Comparison of ENCODE assay signal across 8 cellular contexts in the genomic region with DNA sequence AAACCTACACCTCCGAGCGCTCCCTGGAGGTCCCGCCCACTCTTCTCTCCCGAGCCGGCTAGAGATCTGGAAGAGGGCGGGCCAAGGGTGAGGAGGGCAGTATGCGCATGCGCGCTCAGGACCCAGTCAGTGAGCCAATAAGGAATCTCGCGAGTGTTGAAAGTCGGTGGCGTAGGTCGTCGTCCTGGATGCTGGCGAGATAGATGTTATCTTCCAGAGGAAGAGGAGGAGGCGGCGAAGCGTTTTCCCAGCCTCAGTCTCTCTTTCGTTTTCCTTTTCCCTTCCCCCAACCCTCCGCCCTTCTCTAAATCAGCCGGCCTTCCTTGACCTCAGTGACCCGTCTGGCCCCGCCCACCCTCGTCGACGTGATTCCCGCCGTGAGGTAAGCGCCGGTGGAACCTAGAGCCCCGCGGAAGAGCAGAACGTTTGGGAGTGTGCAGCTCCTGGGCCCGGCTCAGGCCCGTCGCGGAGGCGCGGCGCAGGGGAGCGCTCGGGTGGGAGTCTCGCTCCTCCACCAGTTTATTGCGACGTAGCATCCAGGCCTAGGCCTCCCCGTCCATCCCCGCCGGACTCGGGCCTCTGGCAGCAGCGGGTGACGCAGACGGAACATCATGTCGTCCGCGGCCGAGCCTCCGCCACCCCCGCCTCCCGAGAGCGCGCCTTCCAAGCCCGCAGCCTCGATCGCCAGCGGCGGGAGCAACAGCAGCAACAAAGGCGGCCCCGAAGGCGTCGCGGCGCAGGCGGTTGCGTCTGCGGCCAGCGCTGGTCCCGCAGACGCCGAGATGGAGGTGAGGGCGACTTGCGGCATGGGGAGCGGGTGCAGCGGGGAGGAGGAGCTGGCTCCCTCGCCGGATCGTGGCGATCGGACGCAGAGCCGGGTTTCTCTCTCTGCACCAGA. TPM values are rescaled to one million over a fixed set of nuclear protein-coding genes. Genes with fewer than 3 reads are reported as not detected.
A peak's percentile ranks its signal among the peaks of the same experiment; 100 is the strongest.
DNase-seq lines count a peak whose midpoint lies in the region; ATAC-seq and TF ChIP-seq lines count a peak whose summit lies in the region.

A gene with protein sequence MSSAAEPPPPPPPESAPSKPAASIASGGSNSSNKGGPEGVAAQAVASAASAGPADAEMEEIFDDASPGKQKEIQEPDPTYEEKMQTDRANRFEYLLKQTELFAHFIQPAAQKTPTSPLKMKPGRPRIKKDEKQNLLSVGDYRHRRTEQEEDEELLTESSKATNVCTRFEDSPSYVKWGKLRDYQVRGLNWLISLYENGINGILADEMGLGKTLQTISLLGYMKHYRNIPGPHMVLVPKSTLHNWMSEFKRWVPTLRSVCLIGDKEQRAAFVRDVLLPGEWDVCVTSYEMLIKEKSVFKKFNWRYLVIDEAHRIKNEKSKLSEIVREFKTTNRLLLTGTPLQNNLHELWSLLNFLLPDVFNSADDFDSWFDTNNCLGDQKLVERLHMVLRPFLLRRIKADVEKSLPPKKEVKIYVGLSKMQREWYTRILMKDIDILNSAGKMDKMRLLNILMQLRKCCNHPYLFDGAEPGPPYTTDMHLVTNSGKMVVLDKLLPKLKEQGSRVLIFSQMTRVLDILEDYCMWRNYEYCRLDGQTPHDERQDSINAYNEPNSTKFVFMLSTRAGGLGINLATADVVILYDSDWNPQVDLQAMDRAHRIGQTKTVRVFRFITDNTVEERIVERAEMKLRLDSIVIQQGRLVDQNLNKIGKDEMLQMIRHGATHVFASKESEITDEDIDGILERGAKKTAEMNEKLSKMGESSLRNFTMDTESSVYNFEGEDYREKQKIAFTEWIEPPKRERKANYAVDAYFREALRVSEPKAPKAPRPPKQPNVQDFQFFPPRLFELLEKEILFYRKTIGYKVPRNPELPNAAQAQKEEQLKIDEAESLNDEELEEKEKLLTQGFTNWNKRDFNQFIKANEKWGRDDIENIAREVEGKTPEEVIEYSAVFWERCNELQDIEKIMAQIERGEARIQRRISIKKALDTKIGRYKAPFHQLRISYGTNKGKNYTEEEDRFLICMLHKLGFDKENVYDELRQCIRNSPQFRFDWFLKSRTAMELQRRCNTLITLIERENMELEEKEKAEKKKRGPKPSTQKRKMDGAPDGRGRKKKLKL (plus strand): TSS at position 389 of the 898 bp plus-strand sequence. CDS start 223 bp downstream, at position 612.

- WGBS in smooth muscle cell (ENCODE audit: low lambda C conversion rate): 1% methylated on average over 81 of the region's 91 CpGs

- CTCF ChIA-PET in AG04450 (lab: Charles Lee) (interaction anchor here (0.7 to 1.5 kb wide), 2 partner anchors 18 to 144 kb away, joined by 5 to 7 read pairs; no protein-coding TSS in a partner anchor), WTC11 (lab: Charles Lee) (interaction anchor here (1.2 to 3.1 kb wide), 2 partner anchors 46 to 176 kb away, joined by 3 to 8 read pairs; partner anchors contain the start of gene GAB1)

- peaks cover 6% of the 10 kb centered on the region for H3K27me3 ChIP-seq in AG04450 (ENCODE audit: control insufficient read depth, insufficient read depth, low read length)
- peaks cover 14% of the 10 kb centered on the region for H3K27me3 ChIP-seq in smooth muscle cell (ENCODE audit: low read depth)

- no peaks in the 10 kb centered on the region for H3K9me3 ChIP-seq in AG04450 (ENCODE audit: control insufficient read depth, insufficient read depth, low read length)
- H3K9me3 ChIP-seq in smooth muscle cell (replicated peaks; ENCODE audit: low read depth): no peaks in the 10 kb centered on the region

- TF ChIP-seq CTCF in AG04450 (IDR thresholded peaks at IDR 0.05; ENCODE audit: low read depth, low read length) (no peak), WTC11 (IDR thresholded peaks at IDR 0.05) (no peak), cardiac fibroblast (IDR thresholded peaks at IDR 0.05; ENCODE audit: low read depth, low read length) (no peak), smooth muscle cell (IDR thresholded peaks at IDR 0.05; ENCODE audit: borderline replicate concordance, insufficient read depth, poor library complexity, severe bottlenecking) (no peak)

- peak within 1 kb of the TSS; percentile 97 for H3K4me3 Mint-ChIP-seq in WTC11

- H3K9me3 Mint-ChIP-seq in WTC11: no peaks in the 10 kb centered on the region

- H3K27me3 Mint-ChIP-seq in WTC11 (ENCODE audit: low read depth): no peaks in the 10 kb centered on the region; the same call in 1 of the 2 replicates

- peaks cover 14% of the 10 kb centered on the region for H3K4me1 ChIP-seq in smooth muscle cell (ENCODE audit: low read depth)

- ATAC-seq in GM18909 (IDR thresholded peaks at IDR 0.05; ENCODE audit: poor library complexity, unreplicated experiment): peak; percentile 90
- ATAC-seq in HG03175 (IDR thresholded peaks at IDR 0.05; ENCODE audit: unreplicated experiment): peak; percentile 84
- peak; percentile 95 for ATAC-seq in WTC11

- H3K27ac Mint-ChIP-seq in WTC11: peak within 1 kb of the TSS; percentile 99

- H2AFZ ChIP-seq in smooth muscle cell (ENCODE audit: low read depth): peak within 1 kb of the TSS; percentile 98

- H4K20me1 ChIP-seq in smooth muscle cell (ENCODE audit: low read depth): peaks cover 46% of the 10 kb centered on the region

- peak within 1 kb of the TSS; percentile 96 for H3K4me2 ChIP-seq in smooth muscle cell

- H3K36me3 ChIP-seq in smooth muscle cell (ENCODE audit: low read depth): peaks cover 10% of the 10 kb centered on the region

- peak; percentile 96 for DNase-seq in AG04450 (ENCODE audit: low read depth, low spot score)
- DNase-seq in NCI-H226: peak; percentile 93
- DNase-seq in WTC11 (ENCODE audit: low spot score): peak; percentile 96
- peak; percentile 99 for DNase-seq in cardiac fibroblast (ENCODE audit: low read depth in 2 of 2)
- peak; percentile 98 for DNase-seq in iPS-NIHi7 (ENCODE audit: extremely low spot score)
- peak; percentile 94 for DNase-seq in smooth muscle cell (lab: John Stamatoyannopoulos, UW; ENCODE audit: unreplicated experiment)

- H3K4me1 Mint-ChIP-seq in WTC11: peaks cover 18% of the 10 kb centered on the region

- H3K79me2 ChIP-seq in smooth muscle cell (ENCODE audit: low read depth): peaks cover 46% of the 10 kb centered on the region

- H3F3A ChIP-seq in smooth muscle cell (ENCODE audit: low read depth): no peaks in the 10 kb centered on the region

- POLR2A ChIA-PET in AG04450 (lab: Yijun Ruan, JAX) (interaction anchor here (0.6 to 0.8 kb wide), 2 partner anchors 9 to 122 kb away, joined by 4 to 5 read pairs; no protein-coding TSS in a partner anchor), WTC11 (lab: Charles Lee) (interaction anchor here (0.7 to 2.8 kb wide), 8 partner anchors 11 to 177 kb away, joined by 3 to 18 read pairs (median 4); partner anchors contain the start of gene GAB1)

- H3K4me3 ChIP-seq in AG04450 (ENCODE audit: low read depth, low read length) (peak within 1 kb of the TSS; percentile 73), cardiac fibroblast (replicated peaks in 1 of 2; ENCODE audit: low read depth in 2 of 2, low read length in 2 of 2) (peak within 1 kb of the TSS; percentile 87 to 92), smooth muscle cell (peak within 1 kb of the TSS; percentile 92)

- H3K9ac ChIP-seq in smooth muscle cell (ENCODE audit: low read depth): peak within 1 kb of the TSS; percentile 97

- peaks cover 26% of the 10 kb centered on the region for H3K36me3 Mint-ChIP-seq in WTC11

- peak within 1 kb of the TSS; percentile 96 for H3K27ac ChIP-seq in AG04450 (ENCODE audit: low read depth, low read length)
- H3K27ac ChIP-seq in smooth muscle cell (ENCODE audit: low read depth): peak within 1 kb of the TSS; percentile 98

TF ChIP-seq in WTC11, 78 proteins besides CTCF, POLR2A, EP300 and RAD21 (continues in another document):
- TF ChIP-seq KAT7 (CRISPR knock-in tag; IDR thresholded peaks at IDR 0.05; ENCODE audit: borderline replicate concordance) (no peak; the same call in 1 of the 2 replicates), E2F4 (CRISPR knock-in tag; IDR thresholded peaks at IDR 0.05; ENCODE audit: borderline replicate concordance, low read depth) (peak; percentile 71; the same call in 1 of the 2 replicates), MYBL2 (CRISPR knock-in tag; IDR thresholded peaks at IDR 0.05) (no peak), USF1 (CRISPR knock-in tag; IDR thresholded peaks at IDR 0.05) (peak; percentile 65; the same call in 1 of the 2 replicates), ESRRA (CRISPR knock-in tag; IDR thresholded peaks at IDR 0.05; ENCODE audit: borderline replicate concordance) (peak; percentile 61; the same call in 1 of the 2 replicates), FOXP1 (CRISPR knock-in tag; IDR thresholded peaks at IDR 0.05; ENCODE audit: borderline replicate concordance) (peak; percentile 94; the same call in 1 of the 2 replicates)

RNA-seq across cellular contexts. Expression of the gene that starts here (rescaled TPM):
- polyA plus RNA-seq in AG04450 (2011; rRNA removed) (19.9 and 26.8 TPM in 2 replicates), smooth muscle cell (29.8 and 31.2 TPM in 2 replicates)
- 18.2 and 36.1 TPM in 2 replicates for polyA minus RNA-seq in AG04450 (2011; rRNA and poly(A)+ RNA removed)
- total RNA-seq in WTC11 (2021) (89.6 to 98.8 TPM (median 91.1 TPM) in 3 replicates), smooth muscle cell (45.3 and 80.2 TPM in 2 replicates)

Comparison
In these comparisons a context has a peak if more than half of its experiments do, and no peak if none do; other contexts are left out.
1. Peak in every context shown above with its lines: DNase-seq, ATAC-seq, H3K4me3 ChIP-seq and H3K27ac ChIP-seq.